ENCODE assay signal across 1 cellular context in the genomic region with DNA sequence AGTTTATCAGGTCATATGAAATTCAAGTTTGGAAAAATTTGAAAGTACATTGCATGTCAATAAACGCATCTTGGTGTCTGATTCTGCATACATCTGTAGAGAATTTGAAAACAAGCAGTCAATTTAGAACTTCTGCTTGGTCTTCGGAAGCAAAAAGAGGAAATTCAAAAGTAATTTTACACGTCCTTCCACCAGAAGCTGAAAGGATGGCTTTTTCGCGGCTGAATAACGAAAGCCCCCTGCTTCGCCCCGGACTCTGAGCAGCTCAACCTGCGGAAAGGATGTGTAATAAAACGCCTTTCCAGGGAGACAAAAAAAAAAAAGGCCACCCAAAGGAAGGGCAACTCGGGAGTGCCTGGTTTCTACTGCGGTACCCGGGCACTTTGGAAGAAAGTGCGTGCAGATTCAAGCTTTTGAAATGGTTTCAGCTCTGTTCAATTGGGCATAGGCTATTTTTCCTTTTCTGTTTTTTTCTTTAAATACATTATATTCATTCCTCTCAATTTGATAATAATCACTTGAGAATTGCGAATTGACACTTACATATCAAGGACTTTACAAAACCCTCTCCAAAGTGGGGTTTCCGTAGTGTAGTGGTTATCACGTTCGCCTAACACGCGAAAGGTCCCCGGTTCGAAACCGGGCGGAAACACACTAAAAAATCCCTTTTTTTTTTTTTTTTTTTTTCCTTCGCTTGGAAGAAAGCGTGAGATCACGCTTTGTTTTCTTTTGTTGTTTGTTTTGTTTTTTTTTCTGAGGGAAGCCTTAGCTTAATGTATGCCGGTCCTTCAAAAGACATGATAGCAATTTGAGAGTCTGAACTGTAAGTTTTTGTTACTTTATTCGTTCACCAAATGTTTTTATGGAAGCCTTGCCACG.
A peak's percentile ranks its signal among the peaks of the same experiment; 100 is the strongest.
TF ChIP-seq lines count a peak whose summit lies in the region.

No MANE protein-coding gene starts in this region.

TF ChIP-seq in GM12878, 131 proteins besides CTCF, POLR2A, EP300 and RAD21 (continues in another document):
- TF ChIP-seq NBN (IDR thresholded peaks at IDR 0.05) (peak; percentile 82), CREB1 (IDR thresholded peaks at IDR 0.05; ENCODE audit: low read depth) (peak; percentile 32; the same call in 1 of the 2 replicates), STAT3 (IDR thresholded peaks at IDR 0.05; ENCODE audit: low read depth, low read length) (no peak), SREBF2 (IDR thresholded peaks at IDR 0.05; ENCODE audit: low read length) (peak; percentile 97), FOXM1 (IDR thresholded peaks at IDR 0.05; ENCODE audit: low read depth, low read length) (0 out of 2 replicates have a peak, but pooled peaks have one; percentile 46), MTA3 (IDR thresholded peaks at IDR 0.05; ENCODE audit: borderline replicate concordance, low read length) (peak; percentile 52; the same call in 1 of the 2 replicates), FOXK2 (IDR thresholded peaks at IDR 0.05) (no peak), CBX3 (IDR thresholded peaks at IDR 0.05; ENCODE audit: borderline replicate concordance, low read depth) (no peak), TARDBP (IDR thresholded peaks at IDR 0.05; ENCODE audit: borderline replicate concordance) (peak; percentile 90), FOS (IDR thresholded peaks at IDR 0.05; ENCODE audit: borderline replicate concordance, extremely low read depth, insufficient read length) (no peak), CHD4 (IDR thresholded peaks at IDR 0.05) (no peak), CHD2 (IDR thresholded peaks at IDR 0.05; ENCODE audit: borderline replicate concordance, low read depth, low read length) (no peak), TCF12 (IDR thresholded peaks at IDR 0.05; ENCODE audit: low read depth, low read length) (0 out of 2 replicates have a peak, but pooled peaks have one; percentile 10), TBL1XR1 (IDR thresholded peaks at IDR 0.05; ENCODE audit: low read depth, low read length) (peak; percentile 85), ZNF384 (IDR thresholded peaks at IDR 0.05; ENCODE audit: borderline replicate concordance, low read depth, low read length) (peak; percentile 74), ZBED1 (IDR thresholded peaks at IDR 0.05; ENCODE audit: borderline replicate concordance) (peak; percentile 49; the same call in 1 of the 2 replicates), ZNF24 (IDR thresholded peaks at IDR 0.05) (peak; percentile 99), TAF1 (IDR thresholded peaks at IDR 0.05; ENCODE audit: borderline replicate concordance, low read depth, low read length) (0 out of 2 replicates have a peak, but pooled peaks have one; percentile 12), ZSCAN29 (IDR thresholded peaks at IDR 0.05) (peak; percentile 76; the same call in 1 of the 2 replicates)
- TF ChIP-seq, protein P1, sequence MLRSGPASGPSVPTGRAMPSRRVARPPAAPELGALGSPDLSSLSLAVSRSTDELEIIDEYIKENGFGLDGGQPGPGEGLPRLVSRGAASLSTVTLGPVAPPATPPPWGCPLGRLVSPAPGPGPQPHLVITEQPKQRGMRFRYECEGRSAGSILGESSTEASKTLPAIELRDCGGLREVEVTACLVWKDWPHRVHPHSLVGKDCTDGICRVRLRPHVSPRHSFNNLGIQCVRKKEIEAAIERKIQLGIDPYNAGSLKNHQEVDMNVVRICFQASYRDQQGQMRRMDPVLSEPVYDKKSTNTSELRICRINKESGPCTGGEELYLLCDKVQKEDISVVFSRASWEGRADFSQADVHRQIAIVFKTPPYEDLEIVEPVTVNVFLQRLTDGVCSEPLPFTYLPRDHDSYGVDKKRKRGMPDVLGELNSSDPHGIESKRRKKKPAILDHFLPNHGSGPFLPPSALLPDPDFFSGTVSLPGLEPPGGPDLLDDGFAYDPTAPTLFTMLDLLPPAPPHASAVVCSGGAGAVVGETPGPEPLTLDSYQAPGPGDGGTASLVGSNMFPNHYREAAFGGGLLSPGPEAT (IDR thresholded peaks at IDR 0.05; ENCODE audit: low read depth), result peak; percentile 71; the same call in 1 of the 2 replicates
- TF ChIP-seq, protein P2, sequence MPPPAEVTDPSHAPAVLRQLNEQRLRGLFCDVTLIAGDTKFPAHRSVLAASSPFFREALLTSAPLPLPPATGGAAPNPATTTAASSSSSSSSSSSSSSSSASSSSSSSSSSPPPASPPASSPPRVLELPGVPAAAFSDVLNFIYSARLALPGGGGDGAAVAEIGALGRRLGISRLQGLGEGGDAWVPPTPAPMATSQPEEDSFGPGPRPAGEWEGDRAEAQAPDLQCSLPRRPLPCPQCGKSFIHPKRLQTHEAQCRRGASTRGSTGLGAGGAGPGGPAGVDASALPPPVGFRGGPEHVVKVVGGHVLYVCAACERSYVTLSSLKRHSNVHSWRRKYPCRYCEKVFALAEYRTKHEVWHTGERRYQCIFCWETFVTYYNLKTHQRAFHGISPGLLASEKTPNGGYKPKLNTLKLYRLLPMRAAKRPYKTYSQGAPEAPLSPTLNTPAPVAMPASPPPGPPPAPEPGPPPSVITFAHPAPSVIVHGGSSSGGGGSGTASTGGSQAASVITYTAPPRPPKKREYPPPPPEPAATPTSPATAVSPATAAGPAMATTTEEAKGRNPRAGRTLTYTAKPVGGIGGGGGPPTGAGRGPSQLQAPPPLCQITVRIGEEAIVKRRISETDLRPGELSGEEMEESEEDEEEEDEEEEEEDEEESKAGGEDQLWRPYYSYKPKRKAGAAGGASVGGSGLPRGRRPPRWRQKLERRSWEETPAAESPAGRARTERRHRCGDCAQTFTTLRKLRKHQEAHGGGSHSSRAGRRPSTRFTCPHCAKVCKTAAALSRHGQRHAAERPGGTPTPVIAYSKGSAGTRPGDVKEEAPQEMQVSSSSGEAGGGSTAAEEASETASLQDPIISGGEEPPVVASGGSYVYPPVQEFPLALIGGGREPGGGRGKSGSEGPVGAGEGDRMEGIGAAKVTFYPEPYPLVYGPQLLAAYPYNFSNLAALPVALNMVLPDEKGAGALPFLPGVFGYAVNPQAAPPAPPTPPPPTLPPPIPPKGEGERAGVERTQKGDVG (CRISPR knock-in tag; IDR thresholded peaks at IDR 0.05), result no peak
- TF ChIP-seq, protein P3, sequence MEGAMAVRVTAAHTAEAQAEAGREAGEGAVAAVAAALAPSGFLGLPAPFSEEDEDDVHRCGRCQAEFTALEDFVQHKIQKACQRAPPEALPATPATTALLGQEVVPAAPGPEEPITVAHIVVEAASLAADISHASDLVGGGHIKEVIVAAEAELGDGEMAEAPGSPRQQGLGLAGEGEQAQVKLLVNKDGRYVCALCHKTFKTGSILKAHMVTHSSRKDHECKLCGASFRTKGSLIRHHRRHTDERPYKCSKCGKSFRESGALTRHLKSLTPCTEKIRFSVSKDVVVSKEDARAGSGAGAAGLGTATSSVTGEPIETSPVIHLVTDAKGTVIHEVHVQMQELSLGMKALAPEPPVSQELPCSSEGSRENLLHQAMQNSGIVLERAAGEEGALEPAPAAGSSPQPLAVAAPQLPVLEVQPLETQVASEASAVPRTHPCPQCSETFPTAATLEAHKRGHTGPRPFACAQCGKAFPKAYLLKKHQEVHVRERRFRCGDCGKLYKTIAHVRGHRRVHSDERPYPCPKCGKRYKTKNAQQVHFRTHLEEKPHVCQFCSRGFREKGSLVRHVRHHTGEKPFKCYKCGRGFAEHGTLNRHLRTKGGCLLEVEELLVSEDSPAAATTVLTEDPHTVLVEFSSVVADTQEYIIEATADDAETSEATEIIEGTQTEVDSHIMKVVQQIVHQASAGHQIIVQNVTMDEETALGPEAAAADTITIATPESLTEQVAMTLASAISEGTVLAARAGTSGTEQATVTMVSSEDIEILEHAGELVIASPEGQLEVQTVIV (IDR thresholded peaks at IDR 0.05; ENCODE audit: borderline replicate concordance, partially characterized antibody), result no peak
- TF ChIP-seq, protein P4, sequence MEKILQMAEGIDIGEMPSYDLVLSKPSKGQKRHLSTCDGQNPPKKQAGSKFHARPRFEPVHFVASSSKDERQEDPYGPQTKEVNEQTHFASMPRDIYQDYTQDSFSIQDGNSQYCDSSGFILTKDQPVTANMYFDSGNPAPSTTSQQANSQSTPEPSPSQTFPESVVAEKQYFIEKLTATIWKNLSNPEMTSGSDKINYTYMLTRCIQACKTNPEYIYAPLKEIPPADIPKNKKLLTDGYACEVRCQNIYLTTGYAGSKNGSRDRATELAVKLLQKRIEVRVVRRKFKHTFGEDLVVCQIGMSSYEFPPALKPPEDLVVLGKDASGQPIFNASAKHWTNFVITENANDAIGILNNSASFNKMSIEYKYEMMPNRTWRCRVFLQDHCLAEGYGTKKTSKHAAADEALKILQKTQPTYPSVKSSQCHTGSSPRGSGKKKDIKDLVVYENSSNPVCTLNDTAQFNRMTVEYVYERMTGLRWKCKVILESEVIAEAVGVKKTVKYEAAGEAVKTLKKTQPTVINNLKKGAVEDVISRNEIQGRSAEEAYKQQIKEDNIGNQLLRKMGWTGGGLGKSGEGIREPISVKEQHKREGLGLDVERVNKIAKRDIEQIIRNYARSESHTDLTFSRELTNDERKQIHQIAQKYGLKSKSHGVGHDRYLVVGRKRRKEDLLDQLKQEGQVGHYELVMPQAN (conservative IDR thresholded peaks at IDR 0.05), result no peak
- TF ChIP-seq, protein P5, sequence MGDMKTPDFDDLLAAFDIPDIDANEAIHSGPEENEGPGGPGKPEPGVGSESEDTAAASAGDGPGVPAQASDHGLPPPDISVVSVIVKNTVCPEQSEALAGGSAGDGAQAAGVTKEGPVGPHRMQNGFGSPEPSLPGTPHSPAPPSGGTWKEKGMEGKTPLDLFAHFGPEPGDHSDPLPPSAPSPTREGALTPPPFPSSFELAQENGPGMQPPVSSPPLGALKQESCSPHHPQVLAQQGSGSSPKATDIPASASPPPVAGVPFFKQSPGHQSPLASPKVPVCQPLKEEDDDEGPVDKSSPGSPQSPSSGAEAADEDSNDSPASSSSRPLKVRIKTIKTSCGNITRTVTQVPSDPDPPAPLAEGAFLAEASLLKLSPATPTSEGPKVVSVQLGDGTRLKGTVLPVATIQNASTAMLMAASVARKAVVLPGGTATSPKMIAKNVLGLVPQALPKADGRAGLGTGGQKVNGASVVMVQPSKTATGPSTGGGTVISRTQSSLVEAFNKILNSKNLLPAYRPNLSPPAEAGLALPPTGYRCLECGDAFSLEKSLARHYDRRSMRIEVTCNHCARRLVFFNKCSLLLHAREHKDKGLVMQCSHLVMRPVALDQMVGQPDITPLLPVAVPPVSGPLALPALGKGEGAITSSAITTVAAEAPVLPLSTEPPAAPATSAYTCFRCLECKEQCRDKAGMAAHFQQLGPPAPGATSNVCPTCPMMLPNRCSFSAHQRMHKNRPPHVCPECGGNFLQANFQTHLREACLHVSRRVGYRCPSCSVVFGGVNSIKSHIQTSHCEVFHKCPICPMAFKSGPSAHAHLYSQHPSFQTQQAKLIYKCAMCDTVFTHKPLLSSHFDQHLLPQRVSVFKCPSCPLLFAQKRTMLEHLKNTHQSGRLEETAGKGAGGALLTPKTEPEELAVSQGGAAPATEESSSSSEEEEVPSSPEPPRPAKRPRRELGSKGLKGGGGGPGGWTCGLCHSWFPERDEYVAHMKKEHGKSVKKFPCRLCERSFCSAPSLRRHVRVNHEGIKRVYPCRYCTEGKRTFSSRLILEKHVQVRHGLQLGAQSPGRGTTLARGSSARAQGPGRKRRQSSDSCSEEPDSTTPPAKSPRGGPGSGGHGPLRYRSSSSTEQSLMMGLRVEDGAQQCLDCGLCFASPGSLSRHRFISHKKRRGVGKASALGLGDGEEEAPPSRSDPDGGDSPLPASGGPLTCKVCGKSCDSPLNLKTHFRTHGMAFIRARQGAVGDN (IDR thresholded peaks at IDR 0.05), result no peak
- TF ChIP-seq, protein P6, sequence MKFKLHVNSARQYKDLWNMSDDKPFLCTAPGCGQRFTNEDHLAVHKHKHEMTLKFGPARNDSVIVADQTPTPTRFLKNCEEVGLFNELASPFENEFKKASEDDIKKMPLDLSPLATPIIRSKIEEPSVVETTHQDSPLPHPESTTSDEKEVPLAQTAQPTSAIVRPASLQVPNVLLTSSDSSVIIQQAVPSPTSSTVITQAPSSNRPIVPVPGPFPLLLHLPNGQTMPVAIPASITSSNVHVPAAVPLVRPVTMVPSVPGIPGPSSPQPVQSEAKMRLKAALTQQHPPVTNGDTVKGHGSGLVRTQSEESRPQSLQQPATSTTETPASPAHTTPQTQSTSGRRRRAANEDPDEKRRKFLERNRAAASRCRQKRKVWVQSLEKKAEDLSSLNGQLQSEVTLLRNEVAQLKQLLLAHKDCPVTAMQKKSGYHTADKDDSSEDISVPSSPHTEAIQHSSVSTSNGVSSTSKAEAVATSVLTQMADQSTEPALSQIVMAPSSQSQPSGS (IDR thresholded peaks at IDR 0.05; ENCODE audit: low read length), result peak; percentile 83
- TF ChIP-seq, protein P7, sequence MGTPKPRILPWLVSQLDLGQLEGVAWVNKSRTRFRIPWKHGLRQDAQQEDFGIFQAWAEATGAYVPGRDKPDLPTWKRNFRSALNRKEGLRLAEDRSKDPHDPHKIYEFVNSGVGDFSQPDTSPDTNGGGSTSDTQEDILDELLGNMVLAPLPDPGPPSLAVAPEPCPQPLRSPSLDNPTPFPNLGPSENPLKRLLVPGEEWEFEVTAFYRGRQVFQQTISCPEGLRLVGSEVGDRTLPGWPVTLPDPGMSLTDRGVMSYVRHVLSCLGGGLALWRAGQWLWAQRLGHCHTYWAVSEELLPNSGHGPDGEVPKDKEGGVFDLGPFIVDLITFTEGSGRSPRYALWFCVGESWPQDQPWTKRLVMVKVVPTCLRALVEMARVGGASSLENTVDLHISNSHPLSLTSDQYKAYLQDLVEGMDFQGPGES (IDR thresholded peaks at IDR 0.05), result no peak
- TF ChIP-seq, protein P8, sequence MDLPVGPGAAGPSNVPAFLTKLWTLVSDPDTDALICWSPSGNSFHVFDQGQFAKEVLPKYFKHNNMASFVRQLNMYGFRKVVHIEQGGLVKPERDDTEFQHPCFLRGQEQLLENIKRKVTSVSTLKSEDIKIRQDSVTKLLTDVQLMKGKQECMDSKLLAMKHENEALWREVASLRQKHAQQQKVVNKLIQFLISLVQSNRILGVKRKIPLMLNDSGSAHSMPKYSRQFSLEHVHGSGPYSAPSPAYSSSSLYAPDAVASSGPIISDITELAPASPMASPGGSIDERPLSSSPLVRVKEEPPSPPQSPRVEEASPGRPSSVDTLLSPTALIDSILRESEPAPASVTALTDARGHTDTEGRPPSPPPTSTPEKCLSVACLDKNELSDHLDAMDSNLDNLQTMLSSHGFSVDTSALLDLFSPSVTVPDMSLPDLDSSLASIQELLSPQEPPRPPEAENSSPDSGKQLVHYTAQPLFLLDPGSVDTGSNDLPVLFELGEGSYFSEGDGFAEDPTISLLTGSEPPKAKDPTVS (IDR thresholded peaks at IDR 0.05; ENCODE audit: low read depth, low read length), result peak; percentile 75; the same call in 1 of the 2 replicates
